ENCODE assay signal across 9 cellular contexts in the genomic region with DNA sequence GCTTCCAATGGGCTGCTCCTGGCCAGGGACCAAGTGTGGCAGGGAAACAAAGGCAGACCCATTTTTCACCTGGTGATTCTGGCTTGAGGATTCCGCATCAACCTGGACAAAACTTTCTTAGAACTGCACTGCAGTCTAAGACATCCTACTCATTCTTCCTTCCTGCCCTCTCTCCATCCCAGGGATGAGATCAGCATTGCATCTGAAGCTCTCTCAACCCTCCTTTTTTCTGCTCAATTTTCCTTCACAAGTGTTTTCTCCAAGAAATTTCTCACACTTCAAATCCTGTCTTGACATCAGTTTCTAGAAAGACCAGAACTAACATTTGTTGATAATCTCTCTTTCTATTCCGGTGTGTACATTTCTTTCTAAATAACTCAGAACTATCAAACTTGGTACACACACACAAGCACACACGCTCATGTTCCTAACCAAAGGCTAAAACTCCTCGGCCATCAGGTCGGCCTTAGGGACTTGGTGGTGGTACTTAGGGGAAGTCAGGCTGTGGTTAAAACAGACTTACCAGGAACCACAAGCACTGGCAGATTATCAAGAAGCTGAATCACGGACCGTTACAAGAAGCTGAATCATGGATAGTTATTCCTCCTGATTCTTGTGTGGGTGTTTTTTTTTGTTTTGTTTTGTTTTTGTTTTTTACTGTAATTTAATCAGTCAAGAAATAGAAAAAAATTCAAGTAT. TPM values are rescaled to one million over a fixed set of nuclear protein-coding genes. Genes with fewer than 3 reads are reported as not detected.
A peak's percentile ranks its signal among the peaks of the same experiment; 100 is the strongest.
DNase-seq lines count a peak whose midpoint lies in the region; ATAC-seq and TF ChIP-seq lines count a peak whose summit lies in the region.
"Had no signal": no experiment of that assay in that cellular context is flagged by ENCODE, and none has a peak within 500 bp of the region (broad histone marks: within the 10 kb centered on the region; RNA-seq: fewer than 3 reads in every experiment).

No MANE protein-coding gene starts in this region.

- H3K27ac Mint-ChIP-seq in activated CD4-positive, alpha-beta T cell treated with anti-CD3 and anti-CD28 coated beads, Interleukin-2, amount 10 ng/mL, durations not matched to agents 24 days and 14 days: no peak overlapping the region
- H3K27ac Mint-ChIP-seq in stimulated activated naive CD8-positive, alpha-beta T cell treated with anti-CD3 and anti-CD28 coated beads, Interleukin-15, amount 100 ng/mL, for 72 hours: peak overlapping the region in 1 of 2 donors; percentile 80

- no peak overlapping the region for H3K4me3 ChIP-seq in dorsolateral prefrontal cortex

- ATAC-seq in stimulated activated naive CD8-positive, alpha-beta T cell treated with anti-CD3 and anti-CD28 coated beads, Interleukin-15, amount 100 ng/mL, for 72 hours: peak; percentile 51
- ATAC-seq in HG02970 (IDR thresholded peaks at IDR 0.05; ENCODE audit: low FRiP score, unreplicated experiment): no peak
- no peak for ATAC-seq in GM18873 (IDR thresholded peaks at IDR 0.05; ENCODE audit: low FRiP score, unreplicated experiment)

- H3K36me3 Mint-ChIP-seq in activated CD4-positive, alpha-beta T cell treated with anti-CD3 and anti-CD28 coated beads, Interleukin-2, amount 10 ng/mL, durations not matched to agents 24 days and 14 days (ENCODE audit: low read depth): no peaks in the 10 kb centered on the region
- H3K36me3 Mint-ChIP-seq: CD14-positive monocyte had no signal

- peaks cover 18% of the 10 kb centered on the region for H3K4me1 Mint-ChIP-seq in activated CD4-positive, alpha-beta T cell treated with anti-CD3 and anti-CD28 coated beads, Interleukin-2, amount 10 ng/mL, durations not matched to agents 24 days and 14 days
- peaks cover 19% of the 10 kb centered on the region for H3K4me1 Mint-ChIP-seq in stimulated activated naive CD8-positive, alpha-beta T cell treated with anti-CD3 and anti-CD28 coated beads, Interleukin-15, amount 100 ng/mL, for 72 hours

- H3K4me3 Mint-ChIP-seq in activated CD4-positive, alpha-beta T cell treated with anti-CD3 and anti-CD28 coated beads, Interleukin-2, amount 10 ng/mL, durations not matched to agents 24 days and 14 days: peak overlapping the region; percentile 2
- no peak overlapping the region for H3K4me3 Mint-ChIP-seq in stimulated activated naive CD8-positive, alpha-beta T cell treated with anti-CD3 and anti-CD28 coated beads, Interleukin-15, amount 100 ng/mL, for 72 hours

- H3K9me3 Mint-ChIP-seq in activated CD4-positive, alpha-beta T cell treated with anti-CD3 and anti-CD28 coated beads, Interleukin-2, amount 10 ng/mL, durations not matched to agents 24 days and 14 days: peaks cover 8% of the 10 kb centered on the region
- H3K9me3 Mint-ChIP-seq in stimulated activated naive CD8-positive, alpha-beta T cell treated with anti-CD3 and anti-CD28 coated beads, Interleukin-15, amount 100 ng/mL, for 72 hours: no peaks in the 10 kb centered on the region

- DNase-seq in activated CD4-positive, alpha-beta T cell treated with anti-CD3 and anti-CD28 coated beads, Interleukin-2, amount 10 ng/mL, durations not matched to agents 24 days and 14 days: no peak
- DNase-seq in activated CD4-positive, alpha-beta T cell treated with anti-CD3 and anti-CD28 coated beads, Interleukin-2, amount 50 U/mL, for 4 hours: no peak
- peak; percentile 91 for DNase-seq in OCI-M1 (lab: John Stamatoyannopoulos, UW)
- peak; percentile 91 for DNase-seq in epithelial cell of prostate (ENCODE audit: low read depth, low spot score)
- DNase-seq in stimulated activated naive CD8-positive, alpha-beta T cell treated with anti-CD3 and anti-CD28 coated beads, Interleukin-15, amount 100 ng/mL, for 72 hours: no peak
- no peak for DNase-seq in dorsolateral prefrontal cortex

- H3K27me3 Mint-ChIP-seq in activated CD4-positive, alpha-beta T cell treated with anti-CD3 and anti-CD28 coated beads, Interleukin-2, amount 10 ng/mL, durations not matched to agents 24 days and 14 days: peaks cover 13% of the 10 kb centered on the region
- peaks cover 39% of the 10 kb centered on the region for H3K27me3 Mint-ChIP-seq in stimulated activated naive CD8-positive, alpha-beta T cell treated with anti-CD3 and anti-CD28 coated beads, Interleukin-15, amount 100 ng/mL, for 72 hours

- H3K27ac ChIP-seq in epithelial cell of prostate (peak overlapping the region; percentile 31), dorsolateral prefrontal cortex (no peak overlapping the region)

- intact Hi-C loops in activated CD4-positive, alpha-beta T cell treated with anti-CD3 and anti-CD28 coated beads, Interleukin-2, amount 10 ng/mL, durations not matched to agents 24 days and 14 days (cut with micrococcal nuclease): loop anchor here (5.0 kb wide), 1 partner anchor 120 kb away; a partner anchor contains a TSS
- intact Hi-C loops in dorsolateral prefrontal cortex (cut with DNase I): no loop called here

- H3K27me3 ChIP-seq in dorsolateral prefrontal cortex: no peaks in the 10 kb centered on the region

- no peak for TF ChIP-seq CTCF in dorsolateral prefrontal cortex (IDR thresholded peaks at IDR 0.05 in 54 of 56, conservative IDR thresholded peaks at IDR 0.05 in 2 of 56; ENCODE audit: low read depth in 1 of 56, partially characterized antibody in 56 of 56)

RNA-seq across cellular contexts. Expression of a gene that starts 21.0 kb away (rescaled TPM):
- total RNA-seq in activated CD4-positive, alpha-beta T cell treated with anti-CD3 and anti-CD28 coated beads, Interleukin-2, amount 10 ng/mL, durations not matched to agents 24 days and 14 days: 0.16 and 0.33 TPM in 2 replicates
- total RNA-seq in dorsolateral prefrontal cortex: 10 to 100 TPM in 116 of 120 experiments, 1 to 10 TPM in 4; 5.7 to 28.6 (median 17.8) TPM

Comparison
In these comparisons a context has a peak if more than half of its experiments do, and no peak if none do; other contexts are left out.
1. DNase-seq: peak in OCI-M1 (single experiment) and epithelial cell of prostate (single experiment); none in activated CD4-positive, alpha-beta T cell treated with anti-CD3 and anti-CD28 coated beads, Interleukin-2, amount 10 ng/mL, durations not matched to agents 24 days and 14 days (single experiment), activated CD4-positive, alpha-beta T cell treated with anti-CD3 and anti-CD28 coated beads, Interleukin-2, amount 50 U/mL, for 4 hours (0 of 2), stimulated activated naive CD8-positive, alpha-beta T cell treated with anti-CD3 and anti-CD28 coated beads, Interleukin-15, amount 100 ng/mL, for 72 hours (0 of 2) and dorsolateral prefrontal cortex (0 of 10).